Comparison of ENCODE assay signal across 10 cellular contexts in genomic region chr2:226794077-226794670, GRCh38. TPM values are rescaled to one million over a fixed set of nuclear protein-coding genes. Genes with fewer than 3 reads are reported as not detected.
DNase-seq lines count a peak whose midpoint lies in the region; ATAC-seq, FAIRE-seq and TF ChIP-seq lines count a peak whose summit lies in the region.
"Had no signal": no experiment of that assay in that cellular context is flagged by ENCODE, and none has a peak within 500 bp of the region (broad histone marks: within the 10 kb centered on the region; RNA-seq: fewer than 3 reads in every experiment).

No MANE protein-coding gene starts in this region.

- H3K56ac ChIP-seq in H1 (replicated peaks; ENCODE audit: insufficient read length, low read depth, low read length), result no peak overlapping the region

- peaks cover 14% of the 10 kb centered on the region; the same call in 1 of the 2 replicates for H3K23me2 ChIP-seq in H1 (ENCODE audit: low read depth, low read length)

- peak overlapping the region; percentile 58 to 95 for H3K4me2 ChIP-seq in H1 (ENCODE audit: insufficient read depth in 1 of 2, low read depth in 2 of 2, low read length in 2 of 2)

- H3K14ac ChIP-seq in H1 (ENCODE audit: insufficient read length), result no peak overlapping the region

- no peak for TF ChIP-seq EP300 in H1 (IDR thresholded peaks at IDR 0.05; ENCODE audit: borderline replicate concordance in 1 of 2, low read depth in 2 of 2, low read length in 2 of 2)

- FAIRE-seq in H1 (lab: Jason Lieb, UNC), result no peak

- H3K4me1 ChIP-seq in BE2C (no peaks in the 10 kb centered on the region), H1 (replicated peaks in 1 of 4; ENCODE audit: control insufficient read depth in 3 of 4, insufficient read depth in 4 of 4, low read length in 3 of 4) (peaks cover 10 to 31% (median 22%) of the 10 kb centered on the region in 4 experiments)

- H4K20me1 ChIP-seq in H1 (replicated peaks in 1 of 2; ENCODE audit: control insufficient read depth in 1 of 2, insufficient read depth in 2 of 2, low read length in 2 of 2), result peaks cover 6 to 15% of the 10 kb centered on the region in 2 experiments

- H3K23ac ChIP-seq in H1 (ENCODE audit: insufficient read length), result no peak overlapping the region

- H2BK120ac ChIP-seq in H1 (replicated peaks; ENCODE audit: low read depth, low read length), result no peak overlapping the region

- H2BK12ac ChIP-seq in H1 (ENCODE audit: low read depth, low read length), result no peak overlapping the region

- H3K4me3 ChIP-seq in BE2C (ENCODE audit: low read depth, low read length) (peak overlapping the region; percentile 2; the same call in 1 of the 2 replicates), H1 (ENCODE audit: extremely low read depth in 1 of 4, insufficient read depth in 2 of 4, low read depth in 3 of 4, low read length in 4 of 4) (peak overlapping the region in 2 of 4 experiments; percentile 17 to 59; a peak in 4 of 8 replicates)

- no peak overlapping the region for H4K5ac ChIP-seq in H1 (ENCODE audit: insufficient read length, low read depth, low read length)

- no peak for DNase-seq in BE2C
- DNase-seq in M059J (ENCODE audit: low read depth), result peak; percentile 35
- no peak for DNase-seq in H1 (ENCODE audit: low read depth in 1 of 2, low spot score in 2 of 2)
- no peak for DNase-seq in neural crest cell (ENCODE audit: low read depth, low spot score)
- no peak for DNase-seq in NCI-H2107 treated with DMSO at 0.1 percent for 48 hours (lab: John Stamatoyannopoulos, UW; ENCODE audit: unreplicated experiment)
- no peak for DNase-seq in NCI-H345 (lab: John Stamatoyannopoulos, UW)
- DNase-seq: NCI-H526 treated with DMSO at 0.1 percent for 48 hours had no signal

- H2BK5ac ChIP-seq in H1 (ENCODE audit: low read depth, low read length), result no peak overlapping the region

- POLR2A ChIA-PET in H1 (lab: Charles Lee; ENCODE audit: partially characterized antibody), result interaction anchor here (1.6 kb wide), 1 partner anchor 41 kb away, joined by 4 read pairs; the partner anchor contains the start of gene RHBDD1

- no peak overlapping the region for H3K27ac ChIP-seq in H1 (ENCODE audit: low read depth, low read length)

- H2BK15ac ChIP-seq in H1 (ENCODE audit: low read length), result no peak overlapping the region

- H3K27me3 Mint-ChIP-seq in neural crest cell (ENCODE audit: low read depth), result no peaks in the 10 kb centered on the region

- WGBS in H1 (ENCODE audit: extremely low coverage in 1 of 2, insufficient coverage in 1 of 2, insufficient read length in 1 of 2, insufficient replicate concordance in 2 of 2, low coverage in 1 of 2, low lambda C conversion rate in 2 of 2, missing lambda C conversion rate in 1 of 2), 2 experiments, result 83% methylated on average over 4 of the region's 4 CpGs; no CpG with 5 or more reads in 1 of the 2 experiments

- no peaks in the 10 kb centered on the region for H3K9me3 ChIP-seq in BE2C
- H3K9me3 ChIP-seq in H1 (ENCODE audit: insufficient read depth in 2 of 2, low read depth in 1 of 2, low read length in 1 of 2), result peaks cover 0 to 3% of the 10 kb centered on the region in 2 experiments; a peak in 1 of 4 replicates

- no peak overlapping the region for H2AK5ac ChIP-seq in H1 (ENCODE audit: low read depth, low read length)

- H3K79me1 ChIP-seq in H1 (ENCODE audit: low read depth, low read length), result 0 out of 2 replicates have a peak, but pooled peaks cover 3% of the 10 kb centered on the region

- H3K36me3 Mint-ChIP-seq in neural crest cell (ENCODE audit: low read depth), result peaks cover 15% of the 10 kb centered on the region

- H4K8ac ChIP-seq in H1 (ENCODE audit: extremely low read depth, insufficient read depth, low read length), result no peak overlapping the region

- no peak for TF ChIP-seq RAD21 in H1 (IDR thresholded peaks at IDR 0.05 in 1 of 2, conservative IDR thresholded peaks at IDR 0.05 in 1 of 2; ENCODE audit: low read depth in 2 of 2, low read length in 2 of 2)

- H3K18ac ChIP-seq in H1 (ENCODE audit: extremely low read depth, low read length), result no peak overlapping the region

- ATAC-seq in HG02852 (IDR thresholded peaks at IDR 0.05; ENCODE audit: unreplicated experiment), result no peak
- no peak for ATAC-seq in GM21528 (IDR thresholded peaks at IDR 0.05; ENCODE audit: low FRiP score, unreplicated experiment)
- ATAC-seq: activated naive CD4-positive, alpha-beta T cell treated with anti-CD3 and anti-CD28 coated beads, Interleukin-2, amount 50 U/mL, for 72 hours had no signal

- H3K9me3 Mint-ChIP-seq in neural crest cell, result no peaks in the 10 kb centered on the region
- H3K9me3 Mint-ChIP-seq: activated naive CD4-positive, alpha-beta T cell treated with anti-CD3 and anti-CD28 coated beads, Interleukin-2, amount 50 U/mL, for 72 hours had no signal

- H3K9ac ChIP-seq in H1 (replicated peaks in 1 of 4; ENCODE audit: extremely low read depth in 1 of 4, low read depth in 3 of 4, low read length in 3 of 4), result no peak overlapping the region

- no peak for TF ChIP-seq POLR2A in H1 (IDR thresholded peaks at IDR 0.05; ENCODE audit: control extremely low read depth in 1 of 2, low read depth in 2 of 2, low read length in 2 of 2)

- H3K27me3 ChIP-seq in BE2C (no peaks in the 10 kb centered on the region), H1 (replicated peaks in 1 of 4; ENCODE audit: control insufficient read depth in 3 of 4, extremely low read depth in 1 of 4, insufficient read depth in 3 of 4, low read length in 3 of 4) (no peaks in the 10 kb centered on the region)

- TF ChIP-seq CTCF in BE2C (IDR thresholded peaks at IDR 0.05; ENCODE audit: low read depth, low read length), result no peak
- no peak for TF ChIP-seq CTCF in H1 (IDR thresholded peaks at IDR 0.05; ENCODE audit: control extremely low read depth in 1 of 3, insufficient read depth in 1 of 3, low read depth in 1 of 3, low read length in 3 of 3)
- TF ChIP-seq CTCF in neural crest cell (conservative IDR thresholded peaks at IDR 0.05), result no peak

- peaks cover 0 to 74% of the 10 kb centered on the region in 2 experiments for H3K79me2 ChIP-seq in H1 (ENCODE audit: control insufficient read depth in 1 of 2, insufficient read depth in 2 of 2, low read length in 2 of 2)

- no peak overlapping the region for H2BK20ac ChIP-seq in H1 (ENCODE audit: low read length)

- no peak overlapping the region for H3K4ac ChIP-seq in H1 (replicated peaks; ENCODE audit: insufficient read length, low read depth, low read length)

- CTCF ChIA-PET in H1 (lab: Charles Lee; ENCODE audit: partially characterized antibody), result interaction anchor here (1.6 kb wide), 1 partner anchor 142 kb away, joined by 3 read pairs; no protein-coding TSS in a partner anchor

- H4K91ac ChIP-seq in H1 (replicated peaks; ENCODE audit: insufficient read length, low read length), result no peak overlapping the region

- H3K27ac Mint-ChIP-seq in neural crest cell (ENCODE audit: unreplicated experiment), result no peak overlapping the region
- H3K27ac Mint-ChIP-seq: activated naive CD4-positive, alpha-beta T cell treated with anti-CD3 and anti-CD28 coated beads, Interleukin-2, amount 50 U/mL, for 72 hours had no signal

- peaks cover 59% of the 10 kb centered on the region for H3K4me1 Mint-ChIP-seq in neural crest cell

- H2AFZ ChIP-seq in H1 (ENCODE audit: low read length), result no peak overlapping the region

- peak overlapping the region; percentile 84 for H3K4me3 Mint-ChIP-seq in neural crest cell

- H3K36me3 ChIP-seq in BE2C (no peaks in the 10 kb centered on the region), H1 (ENCODE audit: control insufficient read depth in 2 of 4, insufficient read depth in 4 of 4, low read length in 3 of 4) (peaks cover 0 to 30% (median 9%) of the 10 kb centered on the region in 4 experiments; a peak in 4 of 8 replicates)

TF ChIP-seq in H1, 55 proteins besides CTCF, POLR2A, EP300 and RAD21:
- TF ChIP-seq ASH2L (IDR thresholded peaks at IDR 0.05; ENCODE audit: low read length) (no peak), E2F6 (IDR thresholded peaks at IDR 0.05) (no peak), RFX5 (IDR thresholded peaks at IDR 0.05; ENCODE audit: borderline replicate concordance, low read depth, low read length) (no peak)

RNA-seq across cellular contexts. Expression of gene IRS1, which starts 5.4 kb away (rescaled TPM):
- polyA plus RNA-seq in BE2C (2012; ENCODE audit: insufficient read depth, insufficient read length, low read depth), result 7.8 TPM
- total RNA-seq in M059J (2014; rRNA removed; shearing (Covaris generic)), result 12.6 and 13.3 TPM in 2 replicates
- total RNA-seq in H1 (2021; fragmentation: NEBNext Ultra II Directional; extraction: Animal tissue kit (Norgen Biotek cat#: 25700)), result 24.9 and 26.9 TPM in 2 replicates
- 9.1 and 12.0 TPM in 2 replicates for polyA plus RNA-seq in H1 (2011; rRNA removed)
- 8.5 TPM for polyA plus RNA-seq in H1 (2011; cell fraction: cytosol; rRNA removed)
- polyA plus RNA-seq in H1 (2011; cell fraction: nucleus; rRNA removed), result 11.8 TPM
- 8.8 to 10.8 TPM (median 9.7 TPM) in 4 replicates for polyA plus RNA-seq in H1 (2012, experiment 1 of 2)
- 3.6 TPM for polyA plus RNA-seq in H1 (2012, experiment 2 of 2)
- 7.5 TPM for polyA plus RNA-seq in H1 (2013, experiment 1 of 2)
- 7.9 TPM for polyA plus RNA-seq in H1 (2013, experiment 2 of 2)
- 11.3 and 13.1 TPM in 2 replicates for polyA minus RNA-seq in H1 (2011; rRNA and poly(A)+ RNA removed)
- 14.8 TPM for polyA minus RNA-seq in H1 (2011; cell fraction: cytosol; rRNA and poly(A)+ RNA removed)
- 29.4 TPM for polyA minus RNA-seq in H1 (2011; cell fraction: nucleus; rRNA and poly(A)+ RNA removed)
- 14.8 and 15.1 TPM in 2 replicates for total RNA-seq in neural crest cell

RNA-seq across cellular contexts. Expression of gene RHBDD1, which starts 41.7 kb away (rescaled TPM):
- 40.9 TPM for polyA plus RNA-seq in BE2C (2012; ENCODE audit: insufficient read depth, insufficient read length, low read depth)
- 4.4 and 11.6 TPM in 2 replicates for total RNA-seq in M059J (2014; rRNA removed; shearing (Covaris generic))
- total RNA-seq in H1 (2021; fragmentation: NEBNext Ultra II Directional; extraction: Animal tissue kit (Norgen Biotek cat#: 25700)), result 20.3 and 23.1 TPM in 2 replicates
- 9.4 and 10.5 TPM in 2 replicates for polyA plus RNA-seq in H1 (2011; rRNA removed)
- polyA plus RNA-seq in H1 (2011; cell fraction: cytosol; rRNA removed), result 9.8 TPM
- polyA plus RNA-seq in H1 (2011; cell fraction: nucleus; rRNA removed), result 12.9 TPM
- polyA plus RNA-seq in H1 (2012, experiment 1 of 2), result 10.3 to 14.6 TPM (median 12.9 TPM) in 4 replicates
- polyA plus RNA-seq in H1 (2012, experiment 2 of 2), result 1.2 TPM
- 16.4 TPM for polyA plus RNA-seq in H1 (2013, experiment 1 of 2)
- 18.1 TPM for polyA plus RNA-seq in H1 (2013, experiment 2 of 2)
- polyA minus RNA-seq in H1 (2011; rRNA and poly(A)+ RNA removed), result 72.8 and 74.6 TPM in 2 replicates
- 14.8 TPM for polyA minus RNA-seq in H1 (2011; cell fraction: cytosol; rRNA and poly(A)+ RNA removed)
- 66.7 TPM for polyA minus RNA-seq in H1 (2011; cell fraction: nucleus; rRNA and poly(A)+ RNA removed)
- total RNA-seq in neural crest cell, result 34.3 and 39.7 TPM in 2 replicates
